Comparison of ENCODE assay signal across 1 cellular context in genomic region chr3:142892714-142893113, GRCh38.
TF ChIP-seq lines count a peak whose summit lies in the region.

No MANE protein-coding gene starts in this region.

TF ChIP-seq in K562, 482 proteins besides CTCF, POLR2A, EP300 and RAD21 (continued from another document):
- TF ChIP-seq TFE3 (CRISPR knock-in tag; IDR thresholded peaks at IDR 0.05) (peak; percentile 81), NFYB (IDR thresholded peaks at IDR 0.05; ENCODE audit: extremely low read depth, insufficient read length) (peak; percentile 19), E2F1 (CRISPR knock-in tag; IDR thresholded peaks at IDR 0.05) (no peak), TRIM24 (IDR thresholded peaks at IDR 0.05) (no peak), NFXL1 (CRISPR knock-in tag; IDR thresholded peaks at IDR 0.05) (no peak), GMEB1 (CRISPR knock-in tag; IDR thresholded peaks at IDR 0.05) (no peak), TGIF2 (CRISPR knock-in tag; IDR thresholded peaks at IDR 0.05) (no peak), ETS2 (tag; IDR thresholded peaks at IDR 0.05; ENCODE audit: borderline replicate concordance, poor library complexity, severe bottlenecking) (no peak), RBM14 (IDR thresholded peaks at IDR 0.05; ENCODE audit: borderline replicate concordance, insufficient read depth, low read depth, low read length) (no peak), XRCC4 (IDR thresholded peaks at IDR 0.05; ENCODE audit: extremely low read depth, insufficient read depth, insufficient read length) (no peak), ILF3 (IDR thresholded peaks at IDR 0.05; ENCODE audit: borderline replicate concordance) (no peak), RAD51 (IDR thresholded peaks at IDR 0.05; ENCODE audit: borderline replicate concordance, low read depth) (peak; percentile 64; the same call in 1 of the 2 replicates), NONO (IDR thresholded peaks at IDR 0.05; ENCODE audit: low read depth in 2 of 2, low read length in 1 of 2) (no peak), ZC3H4 (CRISPR knock-in tag; IDR thresholded peaks at IDR 0.05; ENCODE audit: borderline replicate concordance) (no peak), TOE1 (IDR thresholded peaks at IDR 0.05; ENCODE audit: borderline replicate concordance) (peak; percentile 66; the same call in 1 of the 2 replicates), TOE1 (CRISPR knock-in tag; IDR thresholded peaks at IDR 0.05; ENCODE audit: borderline replicate concordance, low read depth) (no peak), ZBTB2 (IDR thresholded peaks at IDR 0.05) (no peak), IFI16 (CRISPR knock-in tag; IDR thresholded peaks at IDR 0.05) (no peak), DACH1 (IDR thresholded peaks at IDR 0.05; ENCODE audit: partially characterized antibody) (no peak), E2F8 (IDR thresholded peaks at IDR 0.05; ENCODE audit: low read depth, partially characterized antibody) (no peak), HDGF (IDR thresholded peaks at IDR 0.05) (no peak), RNF2 (IDR thresholded peaks at IDR 0.05) (no peak), POLR2AphosphoS2 (IDR thresholded peaks at IDR 0.05; ENCODE audit: low read length) (no peak), SIRT6 (IDR thresholded peaks at IDR 0.05; ENCODE audit: low read depth, low read length) (no peak), JUNB (CRISPR knock-in tag; conservative IDR thresholded peaks at IDR 0.05) (no peak), ZFP36 (IDR thresholded peaks at IDR 0.05; ENCODE audit: low read depth, low read length, partially characterized antibody) (no peak), CREB5 (CRISPR knock-in tag; IDR thresholded peaks at IDR 0.05) (no peak), SAFB (IDR thresholded peaks at IDR 0.05; ENCODE audit: borderline replicate concordance, low read depth, low read length) (no peak), EWSR1 (IDR thresholded peaks at IDR 0.05; ENCODE audit: borderline replicate concordance, low read depth, partially characterized antibody) (no peak), POLR3A (IDR thresholded peaks at IDR 0.05; ENCODE audit: borderline replicate concordance, extremely low read depth, insufficient read depth, insufficient read length) (no peak)
